Comparison of ENCODE assay signal across 23 cellular contexts in genomic region chr6:73348550-73349204, GRCh38. TPM values are rescaled to one million over a fixed set of nuclear protein-coding genes. Genes with fewer than 3 reads are reported as not detected.
DNase-seq lines count a peak whose midpoint lies in the region; FAIRE-seq and TF ChIP-seq lines count a peak whose summit lies in the region.
"Had no signal": no experiment of that assay in that cellular context is flagged by ENCODE, and none has a peak within 500 bp of the region (broad histone marks: within the 10 kb centered on the region; RNA-seq: fewer than 3 reads in every experiment).

No MANE protein-coding gene starts in this region.

- no peak overlapping the region for H3K4me3 ChIP-seq in HUES6 (ENCODE audit: low read depth, low read length)
- no peak overlapping the region for H3K4me3 ChIP-seq in endothelial cell of umbilical vein (replicated peaks in 1 of 3; ENCODE audit: insufficient read depth in 1 of 3, low read depth in 1 of 3, low read length in 3 of 3)
- H3K4me3 ChIP-seq in neural progenitor cell: no peak overlapping the region

- CTCF ChIA-PET in endothelial cell of umbilical vein (lab: Charles Lee): interaction anchor here (1.0 to 2.0 kb wide), 4 partner anchors 22 to 63 kb away, joined by 3 to 11 read pairs (median 4); no protein-coding TSS in a partner anchor

- H3K36me3 ChIP-seq in HUES6 (ENCODE audit: control insufficient read depth, insufficient read depth, low read length) (no peaks in the 10 kb centered on the region), endothelial cell of umbilical vein (ENCODE audit: control insufficient read depth in 2 of 2, extremely low read depth in 1 of 2, insufficient read depth in 2 of 2, low read length in 2 of 2) (no peaks in the 10 kb centered on the region), neural progenitor cell (no peaks in the 10 kb centered on the region)

- TF ChIP-seq CTCF in endothelial cell of umbilical vein (IDR thresholded peaks at IDR 0.05; ENCODE audit: extremely low read depth in 1 of 2, insufficient read depth in 1 of 2, low read depth in 1 of 2, low read length in 2 of 2) (no peak), neural progenitor cell (IDR thresholded peaks at IDR 0.05) (no peak)

- peaks cover 2% of the 10 kb centered on the region for H3K27me3 Mint-ChIP-seq in neural progenitor cell (ENCODE audit: insufficient read depth, low read depth)

- intact Hi-C loops in endothelial cell of umbilical vein (cut with micrococcal nuclease): no loop called here

- H3K36me3 Mint-ChIP-seq in neural progenitor cell: no peaks in the 10 kb centered on the region
- H3K36me3 Mint-ChIP-seq: CD14-positive monocyte; CD8-positive, alpha-beta T cell had no signal

- H3K4me1 Mint-ChIP-seq in neural progenitor cell: peaks cover 2% of the 10 kb centered on the region
- H3K4me1 Mint-ChIP-seq: CD14-positive monocyte had no signal

- no peak overlapping the region for H3K27ac Mint-ChIP-seq in neural progenitor cell
- H3K27ac Mint-ChIP-seq: CD14-positive monocyte; CD8-positive, alpha-beta T cell had no signal

- DNase-seq in ELF-1 (ENCODE audit: low read depth, low spot score): peak; percentile 22
- no peak for DNase-seq in endothelial cell of umbilical vein (ENCODE audit: low read depth, low spot score)
- DNase-seq in neural progenitor cell (ENCODE audit: low spot score): no peak
- no peak for DNase-seq in cerebellar nuclear complex (lab: John Stamatoyannopoulos, UW)
- DNase-seq in MV-4-11 (lab: John Stamatoyannopoulos, UW): no peak
- DNase-seq in NCI-H1694 (lab: John Stamatoyannopoulos, UW): no peak
- DNase-seq in NCI-H146 treated with DMSO at 0.1 percent for 48 hours (lab: John Stamatoyannopoulos, UW; ENCODE audit: unreplicated experiment): no peak
- DNase-seq: CD8-positive, alpha-beta T cell; COR-L47; DMS153; DMS79 treated with DMSO at 0.1 percent for 48 hours; EL; GDM1; KBM-7 had no signal

- H3K79me2 ChIP-seq in endothelial cell of umbilical vein (ENCODE audit: control insufficient read depth, insufficient read depth, low read length) (no peaks in the 10 kb centered on the region), neural progenitor cell (ENCODE audit: low read depth) (no peaks in the 10 kb centered on the region)

- H3K9me1 ChIP-seq in endothelial cell of umbilical vein (replicated peaks; ENCODE audit: control insufficient read depth, extremely low read depth, insufficient read depth, low read length): no peaks in the 10 kb centered on the region

- no peak for TF ChIP-seq POLR2A in endothelial cell of umbilical vein (IDR thresholded peaks at IDR 0.05; ENCODE audit: low read depth, low read length)

- dilution Hi-C loops in endothelial cell of umbilical vein (cut with MboI; ENCODE audit: extremely low pct_ligation_motif_present, low sequenced_read_pairs): no loop called here

- H3K4me2 ChIP-seq in endothelial cell of umbilical vein (ENCODE audit: insufficient read depth, low read length) (no peak overlapping the region), neural progenitor cell (peak overlapping the region; percentile 16)

- no TSS peak for BruUV-seq in endothelial cell of umbilical vein (replicated peaks; lab: Mats Ljungman, UMichigan)

- FAIRE-seq in endothelial cell of umbilical vein (lab: Jason Lieb, UNC): no peak
- FAIRE-seq: D721Med, GM12892, H54 had no signal

- peak overlapping the region; percentile 82 for H3K27ac ChIP-seq in HUES6 (ENCODE audit: low read depth, low read length)
- H3K27ac ChIP-seq in endothelial cell of umbilical vein (ENCODE audit: insufficient read depth, low read depth, low read length): no peak overlapping the region
- H3K27ac ChIP-seq in neural progenitor cell: no peak overlapping the region
- H3K27ac ChIP-seq: 22Rv1 had no signal

- H4K20me1 ChIP-seq in endothelial cell of umbilical vein (replicated peaks; ENCODE audit: control insufficient read depth, extremely low read depth, insufficient read depth, low read length) (no peaks in the 10 kb centered on the region), neural progenitor cell (ENCODE audit: low read depth) (no peaks in the 10 kb centered on the region)

- no peaks in the 10 kb centered on the region for H3K9me3 Mint-ChIP-seq in neural progenitor cell
- H3K9me3 Mint-ChIP-seq: CD8-positive, alpha-beta T cell had no signal

- peak overlapping the region; percentile 48 for H3K9ac ChIP-seq in HUES6 (ENCODE audit: low read length)
- no peak overlapping the region for H3K9ac ChIP-seq in endothelial cell of umbilical vein (replicated peaks; ENCODE audit: extremely low read depth, insufficient read depth, low read length)
- H3K9ac ChIP-seq in neural progenitor cell: no peak overlapping the region

- peaks cover 24% of the 10 kb centered on the region for H3K4me1 ChIP-seq in HUES6 (ENCODE audit: control insufficient read depth, insufficient read depth, low read length)
- no peaks in the 10 kb centered on the region for H3K4me1 ChIP-seq in endothelial cell of umbilical vein (ENCODE audit: control insufficient read depth, extremely low read depth, insufficient read depth, low read length)
- peaks cover 8% of the 10 kb centered on the region for H3K4me1 ChIP-seq in neural progenitor cell

- peaks cover 6% of the 10 kb centered on the region for H3K9me3 ChIP-seq in HUES6 (ENCODE audit: control insufficient read depth, insufficient read depth, low read depth, low read length)
- no peaks in the 10 kb centered on the region for H3K9me3 ChIP-seq in endothelial cell of umbilical vein (replicated peaks; ENCODE audit: control insufficient read depth, insufficient read depth, low read length)
- no peaks in the 10 kb centered on the region for H3K9me3 ChIP-seq in neural progenitor cell (ENCODE audit: low read depth)

- POLR2A ChIA-PET in endothelial cell of umbilical vein (lab: Charles Lee): interaction anchor here (0.6 kb wide), 1 partner anchor 17 kb away, joined by 4 read pairs; no protein-coding TSS in a partner anchor

- no peaks in the 10 kb centered on the region for H3F3A ChIP-seq in neural progenitor cell (ENCODE audit: low read depth)

- H2AFZ ChIP-seq in endothelial cell of umbilical vein (ENCODE audit: low read depth, low read length): no peak overlapping the region
- H2AFZ ChIP-seq in neural progenitor cell (replicated peaks): no peak overlapping the region

- H3K27me3 ChIP-seq in HUES6 (ENCODE audit: control insufficient read depth, insufficient read depth, low read length) (no peaks in the 10 kb centered on the region), endothelial cell of umbilical vein (ENCODE audit: control insufficient read depth in 2 of 2, insufficient read depth in 2 of 2, low read length in 2 of 2) (peaks cover 26 to 28% of the 10 kb centered on the region in 2 experiments), neural progenitor cell (peaks cover 5% of the 10 kb centered on the region)

- no peak overlapping the region for H3K4me3 Mint-ChIP-seq in neural progenitor cell
- H3K4me3 Mint-ChIP-seq: CD8-positive, alpha-beta T cell had no signal

TF ChIP-seq in endothelial cell of umbilical vein, 7 proteins besides CTCF, POLR2A, EP300 and RAD21 (continues in another document):
- TF ChIP-seq EZH2 (IDR thresholded peaks at IDR 0.05; ENCODE audit: borderline replicate concordance, low read depth, low read length, severe bottlenecking) (peak; percentile 47), JUN (IDR thresholded peaks at IDR 0.05; ENCODE audit: borderline replicate concordance, insufficient read depth, insufficient read length, low read depth) (no peak), GATA2 (IDR thresholded peaks at IDR 0.05; ENCODE audit: insufficient read depth, insufficient read length, low read depth, low read length) (no peak)

RNA-seq across cellular contexts. Expression of gene DPPA5, which starts 5.4 kb away (rescaled TPM):
- total RNA-seq in endothelial cell of umbilical vein: not detected in 2 replicates
- not detected in 2 replicates for polyA plus RNA-seq in endothelial cell of umbilical vein
- polyA plus RNA-seq in endothelial cell of umbilical vein (2011; cell fraction: cytosol; rRNA removed): not detected in 2 replicates
- polyA plus RNA-seq in endothelial cell of umbilical vein (2011; cell fraction: nucleus; rRNA removed): not detected in 2 replicates
- polyA plus RNA-seq in endothelial cell of umbilical vein (2012): not detected in 2 replicates
- polyA minus RNA-seq in endothelial cell of umbilical vein: not detected in 2 replicates
- polyA minus RNA-seq in endothelial cell of umbilical vein (2011; cell fraction: cytosol; rRNA and poly(A)+ RNA removed): not detected
- polyA minus RNA-seq in endothelial cell of umbilical vein (2011; cell fraction: nucleus; rRNA and poly(A)+ RNA removed): not detected in 2 replicates
- total RNA-seq in neural progenitor cell (ENCODE audit: low replicate concordance): not detected in 2 replicates
- total RNA-seq: A673; CD8-positive, alpha-beta T cell; HT1080 had no signal
- polyA plus RNA-seq: BJ, CD14-positive monocyte had no signal

RNA-seq across cellular contexts. Expression of gene KHDC3L, which starts 13.8 kb away (rescaled TPM):
- total RNA-seq in endothelial cell of umbilical vein (not detected in 2 replicates), neural progenitor cell (ENCODE audit: low replicate concordance) (not detected in 2 replicates)
- polyA plus RNA-seq in endothelial cell of umbilical vein: not detected in 2 replicates
- not detected in 2 replicates for polyA plus RNA-seq in endothelial cell of umbilical vein (2011; cell fraction: cytosol; rRNA removed)
- not detected in 2 replicates for polyA plus RNA-seq in endothelial cell of umbilical vein (2011; cell fraction: nucleus; rRNA removed)
- polyA plus RNA-seq in endothelial cell of umbilical vein (2012): not detected in 2 replicates
- polyA minus RNA-seq in endothelial cell of umbilical vein: not detected in 2 replicates
- polyA minus RNA-seq in endothelial cell of umbilical vein (2011; cell fraction: cytosol; rRNA and poly(A)+ RNA removed): not detected
- polyA minus RNA-seq in endothelial cell of umbilical vein (2011; cell fraction: nucleus; rRNA and poly(A)+ RNA removed): not detected in 2 replicates
- total RNA-seq: A673; CD8-positive, alpha-beta T cell; HT1080 had no signal
- polyA plus RNA-seq: BJ, CD14-positive monocyte had no signal

RNA-seq across cellular contexts. Expression of gene OOEP, which starts 21.0 kb away (rescaled TPM):
- total RNA-seq in endothelial cell of umbilical vein: not detected in 2 replicates
- 0.19 and 0.21 TPM in 2 replicates for polyA plus RNA-seq in endothelial cell of umbilical vein
- 0.07 and 0.14 TPM in 2 replicates for polyA plus RNA-seq in endothelial cell of umbilical vein (2011; cell fraction: cytosol; rRNA removed)
- polyA plus RNA-seq in endothelial cell of umbilical vein (2011; cell fraction: nucleus; rRNA removed): not detected in 2 replicates
- polyA plus RNA-seq in endothelial cell of umbilical vein (2012): not detected in 2 replicates
- not detected in 2 replicates for polyA minus RNA-seq in endothelial cell of umbilical vein
- polyA minus RNA-seq in endothelial cell of umbilical vein (2011; cell fraction: cytosol; rRNA and poly(A)+ RNA removed): not detected
- 0.48 TPM in 1 of 2 replicates, not detected in the other for polyA minus RNA-seq in endothelial cell of umbilical vein (2011; cell fraction: nucleus; rRNA and poly(A)+ RNA removed)
- total RNA-seq in neural progenitor cell (ENCODE audit: low replicate concordance): not detected in 2 replicates
- total RNA-seq: A673, HT1080 had no signal
- polyA plus RNA-seq: BJ, CD14-positive monocyte had no signal

RNA-seq across cellular contexts. Expression of gene DDX43, which starts 46.0 kb away (rescaled TPM):
- total RNA-seq in endothelial cell of umbilical vein (0.92 and 0.95 TPM in 2 replicates), neural progenitor cell (ENCODE audit: low replicate concordance) (not detected in 2 replicates)
- polyA plus RNA-seq in endothelial cell of umbilical vein: 1.2 TPM in 2 replicates
- polyA plus RNA-seq in endothelial cell of umbilical vein (2011; cell fraction: cytosol; rRNA removed): 0.83 and 1.0 TPM in 2 replicates
- 3.0 and 3.2 TPM in 2 replicates for polyA plus RNA-seq in endothelial cell of umbilical vein (2011; cell fraction: nucleus; rRNA removed)
- polyA plus RNA-seq in endothelial cell of umbilical vein (2012): 1.5 and 1.9 TPM in 2 replicates
- 1.5 and 2.6 TPM in 2 replicates for polyA minus RNA-seq in endothelial cell of umbilical vein
- not detected for polyA minus RNA-seq in endothelial cell of umbilical vein (2011; cell fraction: cytosol; rRNA and poly(A)+ RNA removed)
- polyA minus RNA-seq in endothelial cell of umbilical vein (2011; cell fraction: nucleus; rRNA and poly(A)+ RNA removed): 1.9 and 2.5 TPM in 2 replicates
- total RNA-seq: A673, HT1080 had no signal
